9 cellular contexts compared by ENCODE assay signal in genomic region chr3:195268608-195269309, GRCh38. TPM values are rescaled to one million over a fixed set of nuclear protein-coding genes. Genes with fewer than 3 reads are reported as not detected.
DNase-seq lines count a peak whose midpoint lies in the region; ATAC-seq and TF ChIP-seq lines count a peak whose summit lies in the region.
"Had no signal": no experiment of that assay in that cellular context is flagged by ENCODE, and none has a peak within 500 bp of the region (broad histone marks: within the 10 kb centered on the region; RNA-seq: fewer than 3 reads in every experiment).

No MANE protein-coding gene starts in this region.

- H2BK5ac ChIP-seq in H9 (ENCODE audit: insufficient read length, low read length): no peak overlapping the region

- no peak overlapping the region for H3K4me3 ChIP-seq in CD4-positive, alpha-beta memory T cell (ENCODE audit: low read length in 2 of 2)
- H3K4me3 ChIP-seq: gastrocnemius medialis had no signal

- no peak overlapping the region for H2BK12ac ChIP-seq in H9 (ENCODE audit: insufficient read length, low read depth, low read length)

- peaks cover 19% of the 10 kb centered on the region for H3K79me2 ChIP-seq in H9 (ENCODE audit: insufficient read depth, low read length)

- no peak overlapping the region for H3K14ac ChIP-seq in H9 (ENCODE audit: insufficient read depth, low read length)

- no peaks in the 10 kb centered on the region for H3K9me3 Mint-ChIP-seq in CD4-positive, alpha-beta memory T cell
- no peaks in the 10 kb centered on the region for H3K9me3 Mint-ChIP-seq in H9
- no peaks in the 10 kb centered on the region for H3K9me3 Mint-ChIP-seq in activated naive CD8-positive, alpha-beta T cell treated with anti-CD3 and anti-CD28 coated beads, Interleukin-2, amount 50 U/mL, for 24 hours
- H3K9me3 Mint-ChIP-seq in naive thymus-derived CD8-positive, alpha-beta T cell: no peaks in the 10 kb centered on the region
- no peaks in the 10 kb centered on the region for H3K9me3 Mint-ChIP-seq in activated CD4-positive, alpha-beta memory T cell treated with anti-CD3 and anti-CD28 coated beads for 36 hours

- no CpG with 5 or more reads among the region's 10 CpGs for WGBS in H9 (ENCODE audit: extremely low coverage, insufficient read length, low lambda C conversion rate)

- H3K27ac ChIP-seq in CD4-positive, alpha-beta memory T cell (ENCODE audit: low read depth, low read length): no peak overlapping the region
- no peak overlapping the region for H3K27ac ChIP-seq in H9 (ENCODE audit: insufficient read length, low read depth, low read length)
- H3K27ac ChIP-seq: gastrocnemius medialis had no signal

- peak overlapping the region in 1 of 7 donors; percentile 57 for H3K27ac Mint-ChIP-seq in CD4-positive, alpha-beta memory T cell
- H3K27ac Mint-ChIP-seq in H9: no peak overlapping the region; a peak in 1 of 7 replicates
- H3K27ac Mint-ChIP-seq in activated naive CD8-positive, alpha-beta T cell treated with anti-CD3 and anti-CD28 coated beads, Interleukin-2, amount 50 U/mL, for 24 hours: no peak overlapping the region
- H3K27ac Mint-ChIP-seq in naive thymus-derived CD8-positive, alpha-beta T cell: peak overlapping the region in 3 of 10 donors; percentile 37 to 63 (median 49)
- H3K27ac Mint-ChIP-seq in activated CD4-positive, alpha-beta memory T cell treated with anti-CD3 and anti-CD28 coated beads for 36 hours: no peak overlapping the region

- peaks cover 25% of the 10 kb centered on the region for H3K4me1 ChIP-seq in CD4-positive, alpha-beta memory T cell (ENCODE audit: insufficient read depth, low read length)
- peaks cover 3% of the 10 kb centered on the region; the same call in 1 of the 2 replicates for H3K4me1 ChIP-seq in H9 (ENCODE audit: insufficient read depth, low read length)

- H3K27me3 ChIP-seq in CD4-positive, alpha-beta memory T cell (ENCODE audit: insufficient read depth, low read length): no peaks in the 10 kb centered on the region
- H3K27me3 ChIP-seq in H9 (ENCODE audit: insufficient read depth, low read length): no peaks in the 10 kb centered on the region
- H3K27me3 ChIP-seq: gastrocnemius medialis had no signal

- no peak overlapping the region for H3K23ac ChIP-seq in H9 (ENCODE audit: insufficient read length, low read depth, low read length)

- no peak overlapping the region for H4K5ac ChIP-seq in H9 (ENCODE audit: insufficient read length, low read depth, low read length)

- H3K56ac ChIP-seq in H9 (ENCODE audit: insufficient read length, low read depth, low read length): no peak overlapping the region

- H2BK120ac ChIP-seq in H9 (ENCODE audit: low read depth, low read length, poor library complexity, severe bottlenecking): no peak overlapping the region

- no peak for DNase-seq in CD4-positive, alpha-beta memory T cell
- DNase-seq in H9 (no peak), HuH-7 (ENCODE audit: low spot score) (no peak), NCI-H748 (lab: John Stamatoyannopoulos, UW; ENCODE audit: unreplicated experiment) (no peak)
- no peak for DNase-seq in activated naive CD8-positive, alpha-beta T cell treated with anti-CD3 and anti-CD28 coated beads, Interleukin-2, amount 50 U/mL, for 24 hours
- DNase-seq in naive thymus-derived CD8-positive, alpha-beta T cell: no peak
- DNase-seq in activated CD4-positive, alpha-beta memory T cell treated with anti-CD3 and anti-CD28 coated beads for 36 hours: no peak
- DNase-seq: anterior cingulate cortex, gastrocnemius medialis had no signal

- intact Hi-C loops in CD4-positive, alpha-beta memory T cell (cut with micrococcal nuclease): no loop called here
- intact Hi-C loops in activated CD4-positive, alpha-beta memory T cell treated with anti-CD3 and anti-CD28 coated beads for 36 hours (cut with micrococcal nuclease): no loop called here

- H3K4me2 ChIP-seq in H9 (ENCODE audit: insufficient read depth, insufficient read length, low read length): no peak overlapping the region

- no peaks in the 10 kb centered on the region for H4K20me1 ChIP-seq in H9 (ENCODE audit: control insufficient read depth, insufficient read depth, insufficient read length)

- H2BK20ac ChIP-seq in H9 (ENCODE audit: low read depth, low read length, poor library complexity, severe bottlenecking): no peak overlapping the region

- TF ChIP-seq CTCF in H9 (conservative IDR thresholded peaks at IDR 0.05): no peak

- peaks cover 10 to 29% (median 22%) of the 10 kb centered on the region in 4 donors for H3K4me1 Mint-ChIP-seq in CD4-positive, alpha-beta memory T cell
- H3K4me1 Mint-ChIP-seq in H9: peaks cover 20 to 22% of the 10 kb centered on the region in 2 experiments
- peaks cover 25% of the 10 kb centered on the region for H3K4me1 Mint-ChIP-seq in activated naive CD8-positive, alpha-beta T cell treated with anti-CD3 and anti-CD28 coated beads, Interleukin-2, amount 50 U/mL, for 24 hours
- H3K4me1 Mint-ChIP-seq in naive thymus-derived CD8-positive, alpha-beta T cell: peaks cover 16 to 34% (median 33%) of the 10 kb centered on the region in 4 donors
- H3K4me1 Mint-ChIP-seq in activated CD4-positive, alpha-beta memory T cell treated with anti-CD3 and anti-CD28 coated beads for 36 hours (ENCODE audit: low read depth): peaks cover 21% of the 10 kb centered on the region

- H4K8ac ChIP-seq in H9 (replicated peaks; ENCODE audit: insufficient read length, low read depth, low read length): no peak overlapping the region

- peaks cover 0 to 8% of the 10 kb centered on the region in 2 donors for H3K36me3 Mint-ChIP-seq in CD4-positive, alpha-beta memory T cell
- peaks cover 16 to 34% (median 33%) of the 10 kb centered on the region in 3 experiments for H3K36me3 Mint-ChIP-seq in H9 (ENCODE audit: insufficient read depth in 1 of 3, low read depth in 3 of 3)
- peaks cover 9% of the 10 kb centered on the region for H3K36me3 Mint-ChIP-seq in activated naive CD8-positive, alpha-beta T cell treated with anti-CD3 and anti-CD28 coated beads, Interleukin-2, amount 50 U/mL, for 24 hours (ENCODE audit: low read depth)
- peaks cover 0 to 20% (median 5%) of the 10 kb centered on the region in 3 donors for H3K36me3 Mint-ChIP-seq in naive thymus-derived CD8-positive, alpha-beta T cell
- H3K36me3 Mint-ChIP-seq in activated CD4-positive, alpha-beta memory T cell treated with anti-CD3 and anti-CD28 coated beads for 36 hours: peaks cover 2% of the 10 kb centered on the region

- H3K36me3 ChIP-seq in CD4-positive, alpha-beta memory T cell (ENCODE audit: insufficient read depth, low read length): no peaks in the 10 kb centered on the region
- H3K36me3 ChIP-seq: gastrocnemius medialis had no signal

- H2AK5ac ChIP-seq in H9 (ENCODE audit: insufficient read length, low read length): no peak overlapping the region

- H3K9ac ChIP-seq in H9 (ENCODE audit: extremely low read depth, insufficient read length, low read length): no peak overlapping the region

- peak overlapping the region in 6 of 8 donors; percentile 22 to 87 (median 72) for H3K4me3 Mint-ChIP-seq in CD4-positive, alpha-beta memory T cell
- H3K4me3 Mint-ChIP-seq in H9: peak overlapping the region; percentile 78 to 92; a peak in 4 of 5 replicates
- H3K4me3 Mint-ChIP-seq in activated naive CD8-positive, alpha-beta T cell treated with anti-CD3 and anti-CD28 coated beads, Interleukin-2, amount 50 U/mL, for 24 hours: peak overlapping the region; percentile 86
- peak overlapping the region in 9 of 10 donors; percentile 3 to 87 (median 56) for H3K4me3 Mint-ChIP-seq in naive thymus-derived CD8-positive, alpha-beta T cell
- H3K4me3 Mint-ChIP-seq in activated CD4-positive, alpha-beta memory T cell treated with anti-CD3 and anti-CD28 coated beads for 36 hours: no peak overlapping the region

- no peak overlapping the region for H2AFZ ChIP-seq in H9 (ENCODE audit: low read length)

- POLR2A ChIA-PET in CD4-positive, alpha-beta memory T cell (lab: Charles Lee; ENCODE audit: partially characterized antibody): interaction anchor here (1.4 to 3.6 kb wide), 5 partner anchors 274 to 597 kb away, joined by 4 to 31 read pairs (median 17); partner anchors contain the start of genes LSG1 and PPP1R2
- POLR2A ChIA-PET in naive thymus-derived CD8-positive, alpha-beta T cell (lab: Charles Lee): interaction anchor here (3.0 to 3.6 kb wide), 4 partner anchors 8 to 597 kb away, joined by 21 to 30 read pairs (median 24); partner anchors contain the start of genes FAM43A, LSG1 and PPP1R2
- POLR2A ChIA-PET in activated CD4-positive, alpha-beta memory T cell treated with anti-CD3 and anti-CD28 coated beads for 36 hours (lab: Charles Lee): interaction anchor here (3.1 kb wide), 1 partner anchor 274 kb away, joined by 22 read pairs; the partner anchor contains the start of gene PPP1R2

- no peak overlapping the region for H3K18ac ChIP-seq in H9 (ENCODE audit: insufficient read length, low read depth, low read length)

- H3K23me2 ChIP-seq in H9 (ENCODE audit: insufficient read length, low read depth, low read length, poor library complexity, severe bottlenecking): peaks cover 12% of the 10 kb centered on the region

- H3K27me3 Mint-ChIP-seq in CD4-positive, alpha-beta memory T cell: no peaks in the 10 kb centered on the region
- H3K27me3 Mint-ChIP-seq in H9 (ENCODE audit: low read depth): no peaks in the 10 kb centered on the region; the same call in 1 of the 2 replicates
- no peaks in the 10 kb centered on the region for H3K27me3 Mint-ChIP-seq in activated naive CD8-positive, alpha-beta T cell treated with anti-CD3 and anti-CD28 coated beads, Interleukin-2, amount 50 U/mL, for 24 hours
- H3K27me3 Mint-ChIP-seq in naive thymus-derived CD8-positive, alpha-beta T cell: no peaks in the 10 kb centered on the region
- H3K27me3 Mint-ChIP-seq in activated CD4-positive, alpha-beta memory T cell treated with anti-CD3 and anti-CD28 coated beads for 36 hours: no peaks in the 10 kb centered on the region

- H4K91ac ChIP-seq in H9 (ENCODE audit: insufficient read length, low read depth, low read length): no peak overlapping the region

- no peak overlapping the region for H2BK15ac ChIP-seq in H9 (ENCODE audit: low read depth, low read length)

- no peak overlapping the region for H3T11ph ChIP-seq in H9 (ENCODE audit: low read length)

- CTCF ChIA-PET in CD4-positive, alpha-beta memory T cell (lab: Charles Lee; ENCODE audit: partially characterized antibody): interaction anchor here (1.3 to 6.5 kb wide), 8 partner anchors 7 to 597 kb away, joined by 4 to 112 read pairs (median 28); partner anchors contain the start of genes ACAP2 and LSG1
- CTCF ChIA-PET in activated CD4-positive, alpha-beta memory T cell treated with anti-CD3 and anti-CD28 coated beads for 36 hours (lab: Charles Lee): interaction anchor here (1.0 to 8.9 kb wide), 5 partner anchors 173 to 596 kb away, joined by 3 to 277 read pairs (median 38); partner anchors contain the start of genes ACAP2, LSG1 and PPP1R2

- peaks cover 7% of the 10 kb centered on the region for H3K79me1 ChIP-seq in H9 (ENCODE audit: insufficient read depth, low read depth, low read length, poor library complexity, severe bottlenecking)

- no peak overlapping the region for H3K4ac ChIP-seq in H9 (ENCODE audit: low read depth, low read length)

- H3K9me3 ChIP-seq in CD4-positive, alpha-beta memory T cell (ENCODE audit: control insufficient read depth in 1 of 2, low read length in 2 of 2): no peaks in the 10 kb centered on the region
- H3K9me3 ChIP-seq in H9 (ENCODE audit: control insufficient read depth, low read depth, low read length): no peaks in the 10 kb centered on the region
- H3K9me3 ChIP-seq: gastrocnemius medialis had no signal

- no peak for ATAC-seq in activated naive CD8-positive, alpha-beta T cell treated with anti-CD3 and anti-CD28 coated beads, Interleukin-2, amount 50 U/mL, for 24 hours
- ATAC-seq in naive thymus-derived CD8-positive, alpha-beta T cell: no peak
- ATAC-seq: gastrocnemius medialis had no signal

RNA-seq across cellular contexts. Expression of gene XXYLT1, which starts 2.2 kb away (rescaled TPM):
- total RNA-seq in CD4-positive, alpha-beta memory T cell: 1 to 10 TPM; 3.9 to 4.4 TPM
- 1 to 10 TPM; 4.2 to 6.3 TPM for polyA plus RNA-seq in CD4-positive, alpha-beta memory T cell
- 22.7 and 23.0 TPM in 2 replicates for total RNA-seq in H9 (2021)
- 1 to 10 TPM; 5.4 to 5.6 TPM for total RNA-seq in naive thymus-derived CD8-positive, alpha-beta T cell
- polyA plus RNA-seq in naive thymus-derived CD8-positive, alpha-beta T cell: 1 to 10 TPM; 6.3 to 8.3 (median 7.2) TPM
- 1 to 10 TPM; 3.3 to 4.4 TPM for total RNA-seq in activated CD4-positive, alpha-beta memory T cell treated with anti-CD3 and anti-CD28 coated beads for 36 hours
